Comparison of ENCODE assay signal across 11 cellular contexts in genomic region chr20:21510995-21511394, GRCh38. TPM values are rescaled to one million over a fixed set of nuclear protein-coding genes. Genes with fewer than 3 reads are reported as not detected.
DNase-seq lines count a peak whose midpoint lies in the region; ATAC-seq, FAIRE-seq and TF ChIP-seq lines count a peak whose summit lies in the region.
"Had no signal": no experiment of that assay in that cellular context is flagged by ENCODE, and none has a peak within 500 bp of the region (broad histone marks: within the 10 kb centered on the region; RNA-seq: fewer than 3 reads in every experiment).

No MANE protein-coding gene starts in this region.

- CTCF ChIA-PET in endothelial cell of umbilical vein (lab: Charles Lee) = interaction anchor here (1.5 to 12.0 kb wide), 2 partner anchors 273 to 673 kb away, joined by 3 to 443 read pairs; no protein-coding TSS in a partner anchor

- ATAC-seq in CD4-positive, CD25-positive, alpha-beta regulatory T cell (ENCODE audit: low read depth in 2 of 2) = no peak
- no peak for ATAC-seq in psoas muscle
- no peak for ATAC-seq in GM19455 (IDR thresholded peaks at IDR 0.05; ENCODE audit: unreplicated experiment)

- H3K9me3 Mint-ChIP-seq in CD4-positive, CD25-positive, alpha-beta regulatory T cell = peaks cover 0 to 4% (median 0%) of the 10 kb centered on the region in 7 donors

- 58 to 63% (median 62%) methylated on average over 16 of the region's 16 CpGs for WGBS in psoas muscle, 3 donors
- WGBS in tibial nerve, 2 donors = 56 to 60% methylated on average over 16 of the region's 16 CpGs

- no peak for DNase-seq in CD4-positive, CD25-positive, alpha-beta regulatory T cell
- no peak for DNase-seq in endothelial cell of umbilical vein (ENCODE audit: low read depth, low spot score)
- DNase-seq in psoas muscle = no peak
- no peak for DNase-seq in tibial nerve (ENCODE audit: low spot score in 2 of 2)
- no peak for DNase-seq in effector CD8-positive, alpha-beta T cell (lab: John Stamatoyannopoulos, UW)
- no peak for DNase-seq in NCI-H2029 treated with DMSO at 0.1 percent for 48 hours (lab: John Stamatoyannopoulos, UW)
- DNase-seq: NCI-H748 treated with DMSO at 0.1 percent for 48 hours had no signal

- no peaks in the 10 kb centered on the region for H3K9me3 ChIP-seq in CD4-positive, CD25-positive, alpha-beta regulatory T cell (ENCODE audit: control insufficient read depth in 2 of 2, low read length in 2 of 2)
- H3K9me3 ChIP-seq in HUES6 (ENCODE audit: control insufficient read depth, insufficient read depth, low read depth, low read length) (no peaks in the 10 kb centered on the region), endothelial cell of umbilical vein (replicated peaks; ENCODE audit: control insufficient read depth, insufficient read depth, low read length) (no peaks in the 10 kb centered on the region), psoas muscle (no peaks in the 10 kb centered on the region), tibial nerve (no peaks in the 10 kb centered on the region)

- no peaks in the 10 kb centered on the region for H3K9me1 ChIP-seq in endothelial cell of umbilical vein (replicated peaks; ENCODE audit: control insufficient read depth, extremely low read depth, insufficient read depth, low read length)

- TF ChIP-seq CTCF in endothelial cell of umbilical vein (IDR thresholded peaks at IDR 0.05; ENCODE audit: extremely low read depth in 1 of 2, insufficient read depth in 1 of 2, low read depth in 1 of 2, low read length in 2 of 2) = no peak
- TF ChIP-seq CTCF in psoas muscle (IDR thresholded peaks at IDR 0.05) = no peak
- no peak for TF ChIP-seq CTCF in tibial nerve (IDR thresholded peaks at IDR 0.05)

- H3K36me3 ChIP-seq in CD4-positive, CD25-positive, alpha-beta regulatory T cell (ENCODE audit: control insufficient read depth, insufficient read depth, low read length) = no peaks in the 10 kb centered on the region
- H3K36me3 ChIP-seq in HUES6 (ENCODE audit: control insufficient read depth, insufficient read depth, low read length) (no peaks in the 10 kb centered on the region), endothelial cell of umbilical vein (ENCODE audit: control insufficient read depth in 2 of 2, extremely low read depth in 1 of 2, insufficient read depth in 2 of 2, low read length in 2 of 2) (no peaks in the 10 kb centered on the region), psoas muscle (ENCODE audit: insufficient read depth in 1 of 2, low read depth in 1 of 2) (no peaks in the 10 kb centered on the region), tibial nerve (no peaks in the 10 kb centered on the region)

- BruUV-seq in endothelial cell of umbilical vein (replicated peaks; lab: Mats Ljungman, UMichigan) = no TSS peak

- H3K27me3 Mint-ChIP-seq in CD4-positive, CD25-positive, alpha-beta regulatory T cell = peaks cover 91% of the 10 kb centered on the region

- peak overlapping the region; percentile 29 for H3K4me2 ChIP-seq in endothelial cell of umbilical vein (ENCODE audit: insufficient read depth, low read length)

- peak overlapping the region; percentile 41 to 83 (median 77) for H3K4me3 Mint-ChIP-seq in CD4-positive, CD25-positive, alpha-beta regulatory T cell

- no peaks in the 10 kb centered on the region for H4K20me1 ChIP-seq in endothelial cell of umbilical vein (replicated peaks; ENCODE audit: control insufficient read depth, extremely low read depth, insufficient read depth, low read length)

- H3K4me1 ChIP-seq in CD4-positive, CD25-positive, alpha-beta regulatory T cell (ENCODE audit: control insufficient read depth, insufficient read depth, low read length, poor library complexity, severe bottlenecking) = peaks cover 66% of the 10 kb centered on the region
- H3K4me1 ChIP-seq in HUES6 (ENCODE audit: control insufficient read depth, insufficient read depth, low read length) = peaks cover 43% of the 10 kb centered on the region
- peaks cover 15% of the 10 kb centered on the region for H3K4me1 ChIP-seq in endothelial cell of umbilical vein (ENCODE audit: control insufficient read depth, extremely low read depth, insufficient read depth, low read length)
- H3K4me1 ChIP-seq in psoas muscle = peaks cover 34% of the 10 kb centered on the region
- H3K4me1 ChIP-seq in tibial nerve = peaks cover 0 to 88% (median 48%) of the 10 kb centered on the region in 4 donors

- H3K9ac ChIP-seq in HUES6 (ENCODE audit: low read length) = no peak overlapping the region
- H3K9ac ChIP-seq in endothelial cell of umbilical vein (replicated peaks; ENCODE audit: extremely low read depth, insufficient read depth, low read length) = no peak overlapping the region

- H3K27me3 ChIP-seq in CD4-positive, CD25-positive, alpha-beta regulatory T cell (ENCODE audit: control insufficient read depth, insufficient read depth, low read length) = peaks cover 31% of the 10 kb centered on the region
- peaks cover 95% of the 10 kb centered on the region for H3K27me3 ChIP-seq in HUES6 (ENCODE audit: control insufficient read depth, insufficient read depth, low read length)
- peaks cover 75 to 88% of the 10 kb centered on the region in 2 experiments for H3K27me3 ChIP-seq in endothelial cell of umbilical vein (ENCODE audit: control insufficient read depth in 2 of 2, insufficient read depth in 2 of 2, low read length in 2 of 2)
- H3K27me3 ChIP-seq in psoas muscle (ENCODE audit: insufficient read depth in 3 of 3, low read length in 2 of 3) = peaks cover 4 to 100% (median 70%) of the 10 kb centered on the region in 3 donors
- H3K27me3 ChIP-seq in tibial nerve = peaks cover 5 to 100% of the 10 kb centered on the region in 2 donors

- H3K4me1 Mint-ChIP-seq in CD4-positive, CD25-positive, alpha-beta regulatory T cell = peaks cover 4 to 72% (median 30%) of the 10 kb centered on the region in 4 donors

- intact Hi-C loops in endothelial cell of umbilical vein (cut with micrococcal nuclease) = no loop called here
- intact Hi-C loops in psoas muscle (cut with DNase I) = no loop called here

- dilution Hi-C loops in endothelial cell of umbilical vein (cut with MboI; ENCODE audit: extremely low pct_ligation_motif_present, low sequenced_read_pairs) = no loop called here

- no peak overlapping the region for H3K27ac ChIP-seq in CD4-positive, CD25-positive, alpha-beta regulatory T cell (ENCODE audit: insufficient read depth, low read length, poor library complexity, severe bottlenecking)
- H3K27ac ChIP-seq in HUES6 (ENCODE audit: low read depth, low read length) = no peak overlapping the region
- H3K27ac ChIP-seq in endothelial cell of umbilical vein (ENCODE audit: insufficient read depth, low read depth, low read length) = no peak overlapping the region
- no peak overlapping the region for H3K27ac ChIP-seq in psoas muscle
- no peak overlapping the region for H3K27ac ChIP-seq in tibial nerve

- no peak for TF ChIP-seq EP300 in tibial nerve (IDR thresholded peaks at IDR 0.05)

- no peaks in the 10 kb centered on the region for H3K79me2 ChIP-seq in endothelial cell of umbilical vein (ENCODE audit: control insufficient read depth, insufficient read depth, low read length)

- H3K36me3 Mint-ChIP-seq in CD4-positive, CD25-positive, alpha-beta regulatory T cell = no peaks in the 10 kb centered on the region

- peak overlapping the region; percentile 37 for H3K4me3 ChIP-seq in CD4-positive, CD25-positive, alpha-beta regulatory T cell (ENCODE audit: low read depth, low read length)
- H3K4me3 ChIP-seq in HUES6 (ENCODE audit: low read depth, low read length) (peak overlapping the region; percentile 7; the same call in 1 of the 2 replicates), endothelial cell of umbilical vein (replicated peaks in 1 of 3; ENCODE audit: insufficient read depth in 1 of 3, low read depth in 1 of 3, low read length in 3 of 3) (no peak overlapping the region), psoas muscle (peak overlapping the region; percentile 54), tibial nerve (peak overlapping the region in 2 of 4 donors; percentile 27 to 41)

- no peak overlapping the region for H2AFZ ChIP-seq in endothelial cell of umbilical vein (ENCODE audit: low read depth, low read length)

- TF ChIP-seq POLR2A in endothelial cell of umbilical vein (IDR thresholded peaks at IDR 0.05; ENCODE audit: low read depth, low read length) (no peak), tibial nerve (IDR thresholded peaks at IDR 0.05) (no peak)

- POLR2A ChIA-PET in endothelial cell of umbilical vein (lab: Charles Lee) = no interaction called here

- no peak overlapping the region for H3K27ac Mint-ChIP-seq in CD4-positive, CD25-positive, alpha-beta regulatory T cell

- no peak for FAIRE-seq in endothelial cell of umbilical vein (lab: Jason Lieb, UNC)

TF ChIP-seq in endothelial cell of umbilical vein, 7 proteins besides CTCF, POLR2A, EP300 and RAD21:
- no peak for TF ChIP-seq EZH2 (IDR thresholded peaks at IDR 0.05; ENCODE audit: borderline replicate concordance, low read depth, low read length, severe bottlenecking)
- no peak for TF ChIP-seq MYC (IDR thresholded peaks at IDR 0.05; ENCODE audit: low read depth, low read length)
- no peak for TF ChIP-seq GATA2 (IDR thresholded peaks at IDR 0.05; ENCODE audit: insufficient read depth, insufficient read length, low read depth, low read length)
- TF ChIP-seq POLR2AphosphoS5 (IDR thresholded peaks at IDR 0.05; ENCODE audit: insufficient read depth, low read depth, low read length) = no peak
- TF ChIP-seq MAX (IDR thresholded peaks at IDR 0.05; ENCODE audit: insufficient read depth, insufficient read length) = no peak
- no peak for TF ChIP-seq JUN (IDR thresholded peaks at IDR 0.05; ENCODE audit: borderline replicate concordance, insufficient read depth, insufficient read length, low read depth)
- TF ChIP-seq FOS (IDR thresholded peaks at IDR 0.05; ENCODE audit: borderline replicate concordance, insufficient read depth, low read length) = no peak

RNA-seq across cellular contexts. Expression of gene NKX2-2, which starts 2.9 kb away (rescaled TPM):
- total RNA-seq in CD4-positive, CD25-positive, alpha-beta regulatory T cell = not detected
- polyA plus RNA-seq in CD4-positive, CD25-positive, alpha-beta regulatory T cell = not detected
- total RNA-seq in endothelial cell of umbilical vein = not detected in 2 replicates
- polyA plus RNA-seq in endothelial cell of umbilical vein = not detected in 2 replicates
- not detected in 2 replicates for polyA plus RNA-seq in endothelial cell of umbilical vein (2011; cell fraction: cytosol; rRNA removed)
- not detected in 2 replicates for polyA plus RNA-seq in endothelial cell of umbilical vein (2011; cell fraction: nucleus; rRNA removed)
- not detected in 2 replicates for polyA plus RNA-seq in endothelial cell of umbilical vein (2012)
- polyA minus RNA-seq in endothelial cell of umbilical vein = not detected in 2 replicates
- polyA minus RNA-seq in endothelial cell of umbilical vein (2011; cell fraction: cytosol; rRNA and poly(A)+ RNA removed) = not detected
- not detected in 2 replicates for polyA minus RNA-seq in endothelial cell of umbilical vein (2011; cell fraction: nucleus; rRNA and poly(A)+ RNA removed)
- total RNA-seq in psoas muscle = not detected
- not detected for polyA plus RNA-seq in psoas muscle
- total RNA-seq in tibial nerve = not detected
- total RNA-seq: glomerular endothelial cell, mesenteric fat pad had no signal

Comparison
In these comparisons a context has a peak if more than half of its experiments do, and no peak if none do; other contexts are left out.
1. H3K4me3 ChIP-seq: peak in CD4-positive, CD25-positive, alpha-beta regulatory T cell (single experiment), HUES6 (single experiment) and psoas muscle (single experiment); none in endothelial cell of umbilical vein (0 of 3).